In the genomic region with DNA sequence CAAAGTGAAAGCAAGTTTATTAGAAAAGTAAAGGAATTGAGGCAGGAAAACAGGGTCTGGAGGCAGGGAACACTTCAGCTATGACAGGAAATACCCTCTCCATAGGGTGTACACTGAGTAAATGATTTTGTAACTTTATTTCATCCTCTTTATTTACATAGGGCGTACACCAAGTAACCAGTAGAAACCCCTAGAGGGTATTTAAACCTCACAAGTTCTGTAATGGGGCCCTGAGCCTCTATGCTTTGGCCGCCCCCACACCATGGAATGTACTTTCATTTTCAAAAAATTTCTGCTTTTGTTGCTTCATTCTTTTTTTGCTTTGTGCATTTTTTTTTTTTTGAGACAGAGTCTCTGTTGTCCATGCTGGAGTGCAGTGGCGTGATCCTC, we compare ENCODE assay signal across 8 cellular contexts. TPM values are rescaled to one million over a fixed set of nuclear protein-coding genes. Genes with fewer than 3 reads are reported as not detected.
DNase-seq lines count a peak whose midpoint lies in the region; ATAC-seq and TF ChIP-seq lines count a peak whose summit lies in the region.

No MANE protein-coding gene starts in this region.

- no peak overlapping the region for H2BK12ac ChIP-seq in trophoblast cell (ENCODE audit: low read length)

- H3K4me3 ChIP-seq in DND-41 (ENCODE audit: low read depth in 1 of 2, low read length in 2 of 2) (peak overlapping the region; percentile 53 to 75), dorsolateral prefrontal cortex (peak overlapping the region in 56 of 59 donors; percentile 66 to 98 (median 92)), trophoblast cell (ENCODE audit: low read depth, low read length) (no peak overlapping the region)

- no peak overlapping the region for H3K18ac ChIP-seq in trophoblast cell (ENCODE audit: low read length)

- no peak for ATAC-seq in DND-41 (ENCODE audit: insufficient read depth, low read depth)
- ATAC-seq in GM21360 (IDR thresholded peaks at IDR 0.05; ENCODE audit: unreplicated experiment): no peak
- ATAC-seq in HG03571 (IDR thresholded peaks at IDR 0.05; ENCODE audit: unreplicated experiment): no peak

- peaks cover 28% of the 10 kb centered on the region for H3K79me2 ChIP-seq in DND-41 (ENCODE audit: insufficient read depth, low read length)
- peaks cover 7% of the 10 kb centered on the region for H3K79me2 ChIP-seq in trophoblast cell (ENCODE audit: control insufficient read depth, insufficient read depth, low read length, poor library complexity)

- DNase-seq in DND-41 (no peak), NCI-H748 (lab: John Stamatoyannopoulos, UW; ENCODE audit: unreplicated experiment) (peak; percentile 28), dorsolateral prefrontal cortex (no peak), trophoblast cell (peak; percentile 65 to 88), NCI-H2107 (lab: John Stamatoyannopoulos, UW) (no peak), NCI-H2081 treated with DMSO at 0.1 percent for 48 hours (lab: John Stamatoyannopoulos, UW) (no peak)

- H3K79me1 ChIP-seq in trophoblast cell (ENCODE audit: low read length): peaks cover 10% of the 10 kb centered on the region

- no peak overlapping the region for H2BK5ac ChIP-seq in trophoblast cell (ENCODE audit: low read depth, low read length, poor library complexity)

- H2BK120ac ChIP-seq in trophoblast cell (ENCODE audit: insufficient read depth, low read length, poor library complexity): no peak overlapping the region

- H3K4ac ChIP-seq in trophoblast cell (ENCODE audit: low read depth, low read length): no peak overlapping the region

- H2AFZ ChIP-seq in DND-41 (ENCODE audit: low read depth, low read length) (no peak overlapping the region), trophoblast cell (ENCODE audit: insufficient read depth, low read length, poor library complexity) (no peak overlapping the region)

- H3K27ac ChIP-seq in DND-41 (ENCODE audit: low read length): peak overlapping the region; percentile 80
- H3K27ac ChIP-seq in dorsolateral prefrontal cortex: peak overlapping the region in 41 of 59 donors; percentile 7 to 98 (median 94)
- no peak overlapping the region for H3K27ac ChIP-seq in trophoblast cell (ENCODE audit: low read depth, low read length)

- H3K27me3 ChIP-seq in DND-41 (ENCODE audit: insufficient read depth, low read length, poor library complexity): no peaks in the 10 kb centered on the region
- no peaks in the 10 kb centered on the region for H3K27me3 ChIP-seq in dorsolateral prefrontal cortex
- H3K27me3 ChIP-seq in trophoblast cell (ENCODE audit: insufficient read depth, low read length): no peaks in the 10 kb centered on the region

- H3K9me3 ChIP-seq in DND-41 (ENCODE audit: insufficient read depth, low read length, severe bottlenecking): no peaks in the 10 kb centered on the region
- H3K9me3 ChIP-seq in trophoblast cell (ENCODE audit: insufficient read depth, low read depth, low read length): no peaks in the 10 kb centered on the region

- TF ChIP-seq CTCF in DND-41 (IDR thresholded peaks at IDR 0.05; ENCODE audit: borderline replicate concordance, extremely low read depth, low read length, poor library complexity, severe bottlenecking) (no peak), dorsolateral prefrontal cortex (IDR thresholded peaks at IDR 0.05 in 54 of 56, conservative IDR thresholded peaks at IDR 0.05 in 2 of 56; ENCODE audit: low read depth in 1 of 56, partially characterized antibody in 56 of 56) (no peak)

- no peak overlapping the region for H2AK5ac ChIP-seq in trophoblast cell (ENCODE audit: low read length)

- H4K20me1 ChIP-seq in DND-41 (ENCODE audit: insufficient read depth, low read length): peaks cover 12% of the 10 kb centered on the region; the same call in 1 of the 2 replicates

- H4K12ac ChIP-seq in trophoblast cell (ENCODE audit: low read depth, low read length): no peak overlapping the region

- intact Hi-C loops in dorsolateral prefrontal cortex (cut with DNase I): loop anchor here (5.0 to 10.0 kb wide), 4 partner anchors 39 to 984 kb away; partner anchors contain the start of genes BRAT1 (in 1 of the 2), EIF3B (in 1 of the 2), IQCE (in 1 of the 2) and MAFK (in 1 of the 2)

- H3K4me1 ChIP-seq in DND-41 (ENCODE audit: insufficient read depth, low read length) (peaks cover 38% of the 10 kb centered on the region), trophoblast cell (ENCODE audit: control insufficient read depth in 1 of 2, insufficient read depth in 2 of 2, low read length in 2 of 2) (peaks cover 19 to 28% of the 10 kb centered on the region in 2 experiments)

- no peak overlapping the region for H4K8ac ChIP-seq in trophoblast cell (ENCODE audit: low read depth, low read length)

- no peak overlapping the region for H3K14ac ChIP-seq in trophoblast cell (ENCODE audit: low read length)

- H3K36me3 ChIP-seq in DND-41 (ENCODE audit: insufficient read depth, low read length) (peaks cover 19% of the 10 kb centered on the region), trophoblast cell (ENCODE audit: control insufficient read depth in 1 of 2, insufficient read depth in 2 of 2, low read length in 2 of 2) (peaks cover 6 to 9% of the 10 kb centered on the region in 2 experiments)

- peak overlapping the region; percentile 87 for H3K9ac ChIP-seq in DND-41 (ENCODE audit: low read depth, low read length)
- H3K9ac ChIP-seq in trophoblast cell (ENCODE audit: low read length): no peak overlapping the region

- H3K23ac ChIP-seq in trophoblast cell (ENCODE audit: low read length): no peak overlapping the region

- WGBS in trophoblast cell (ENCODE audit: extremely low coverage, insufficient coverage, insufficient read length): no CpG with 5 or more reads among the region's 3 CpGs

- H3K4me2 ChIP-seq in DND-41 (ENCODE audit: insufficient read depth, low read length) (peak overlapping the region; percentile 90), trophoblast cell (ENCODE audit: low read length) (no peak overlapping the region)

- no peak overlapping the region for H4K91ac ChIP-seq in trophoblast cell (ENCODE audit: low read depth, low read length)

RNA-seq across cellular contexts. Expression of gene PSMG3, which starts 1.4 kb away (rescaled TPM):
- total RNA-seq in dorsolateral prefrontal cortex: 10 to 100 TPM; 14.7 to 44.6 (median 28.9) TPM
- polyA plus RNA-seq in trophoblast cell (2013): 11.7 and 12.0 TPM in 2 replicates

RNA-seq across cellular contexts. Expression of gene TMEM184A, which starts 15.3 kb away (rescaled TPM):
- total RNA-seq in dorsolateral prefrontal cortex: under 1 TPM in 31 of 120 experiments, not detected in 89; 0.07 to 0.85 (median 0.16) TPM
- 10.0 and 10.7 TPM in 2 replicates for polyA plus RNA-seq in trophoblast cell (2013)

RNA-seq across cellular contexts. Expression of gene MAFK, which starts 40.8 kb away (rescaled TPM):
- total RNA-seq in dorsolateral prefrontal cortex: 10 to 100 TPM; 20.6 to 96.7 (median 37.6) TPM
- 55.4 and 60.1 TPM in 2 replicates for polyA plus RNA-seq in trophoblast cell (2013)

Comparison
In these comparisons a context has a peak if more than half of its experiments do, and no peak if none do; other contexts are left out.
1. DNase-seq: peak in NCI-H748 (single experiment) and trophoblast cell (2 of 2); none in DND-41 (single experiment), dorsolateral prefrontal cortex (0 of 10), NCI-H2107 (single experiment) and NCI-H2081 treated with DMSO at 0.1 percent for 48 hours (single experiment).